27 cellular contexts compared by ENCODE assay signal in the genomic region with DNA sequence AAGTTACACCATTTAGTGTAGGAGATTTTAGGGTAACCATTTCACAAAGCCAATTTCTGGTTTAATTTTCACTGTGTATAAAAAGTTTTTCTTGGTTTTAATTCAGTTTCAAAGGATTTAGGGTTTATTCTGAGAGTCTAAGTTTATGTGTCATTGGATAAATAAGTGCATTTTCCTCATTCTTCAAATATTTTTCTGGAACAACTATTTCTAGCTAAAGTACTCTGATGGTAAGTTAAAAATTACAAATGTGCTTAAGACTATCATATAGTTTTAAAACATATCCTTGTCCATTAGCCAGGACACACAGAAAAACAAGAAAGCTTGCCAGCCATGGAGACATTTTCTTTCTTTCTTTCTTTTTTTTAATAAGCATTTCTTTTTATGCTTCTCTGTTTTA.
DNase-seq lines count a peak whose midpoint lies in the region; ATAC-seq, FAIRE-seq and TF ChIP-seq lines count a peak whose summit lies in the region.
"Had no signal": no experiment of that assay in that cellular context is flagged by ENCODE, and none has a peak within 500 bp of the region (broad histone marks: within the 10 kb centered on the region; RNA-seq: fewer than 3 reads in every experiment).

No MANE protein-coding gene starts in this region.

- no peak overlapping the region for H3K4me3 ChIP-seq in astrocyte (ENCODE audit: insufficient read depth, low read depth, low read length)
- no peak overlapping the region for H3K4me3 ChIP-seq in smooth muscle cell
- H3K4me3 ChIP-seq: ovary, SJCRH30, upper lobe of left lung had no signal

- H3K27ac ChIP-seq in astrocyte (ENCODE audit: low read depth, low read length) (no peak overlapping the region), smooth muscle cell (ENCODE audit: low read depth) (no peak overlapping the region)
- H3K27ac ChIP-seq: ovary, SJCRH30, upper lobe of left lung had no signal

- ATAC-seq in GM21447 (IDR thresholded peaks at IDR 0.05; ENCODE audit: unreplicated experiment): no peak

- H3K27me3 ChIP-seq in astrocyte (ENCODE audit: insufficient read depth, low read length) (no peaks in the 10 kb centered on the region), smooth muscle cell (ENCODE audit: low read depth) (no peaks in the 10 kb centered on the region)
- H3K27me3 ChIP-seq: ovary, SJCRH30, upper lobe of left lung had no signal

- DNase-seq in GM03348 (ENCODE audit: low spot score) (peak; percentile 24), astrocyte (ENCODE audit: low read depth) (no peak), iris pigment epithelial cell (ENCODE audit: low read depth) (peak; percentile 54), smooth muscle cell (lab: John Stamatoyannopoulos, UW; ENCODE audit: unreplicated experiment) (no peak), mesothelial cell of epicardium (ENCODE audit: low spot score in 2 of 2, unreplicated experiment in 2 of 2) (no peak)
- no peak for DNase-seq in T-helper 2 cell treated with Interferon-gamma antibody and Interleukin-4, amounts not matched to agents 5 μg/mL and 100 μg/mL, for 36 hours (ENCODE audit: low spot score)
- DNase-seq: activated CD4-positive, alpha-beta memory T cell treated with anti-CD3 and anti-CD28 coated beads for 36 hours; activated CD4-positive, CD25-positive, alpha-beta regulatory T cell treated with anti-CD3 and anti-CD28 coated beads, Interleukin-2, amount 50 U/mL, for 72 hours; aorta; CD4-positive, CD25-positive, alpha-beta regulatory T cell; central memory CD4-positive, alpha-beta T cell; dermis blood vessel endothelial cell; H9; kidney; NCI-H1105; NCI-H2029 treated with DMSO at 0.1 percent for 48 hours; NCI-H2227 treated with DMSO at 0.1 percent for 48 hours; ovary; retina; SJCRH30; stimulated activated CD4-positive, alpha-beta T cell treated with anti-CD3 and anti-CD28 coated beads, Interleukin-2, amount 100 ng/mL, for 48 hours; upper lobe of left lung had no signal

- H3K27ac Mint-ChIP-seq in astrocyte (ENCODE audit: unreplicated experiment) (peak overlapping the region; percentile 5), mesothelial cell of epicardium (no peak overlapping the region)
- no peak overlapping the region for H3K27ac Mint-ChIP-seq in T-helper 2 cell treated with Interferon-gamma antibody and Interleukin-4, amounts not matched to agents 5 μg/mL and 100 μg/mL, for 36 hours
- H3K27ac Mint-ChIP-seq: activated CD4-positive, alpha-beta memory T cell treated with anti-CD3 and anti-CD28 coated beads for 36 hours; activated naive CD8-positive, alpha-beta T cell; activated T-helper 2 cell treated with anti-CD3 and anti-CD28 coated beads, Interferon-gamma antibody, Interleukin-2, Interleukin-4, amounts not matched to agents 10 μg/mL and 5 μg/mL and 100 μg/mL, durations not matched to agents 14 hours and 24 hours and 36 hours; CD4-positive, CD25-positive, alpha-beta regulatory T cell; H9; nephron had no signal

- H3F3A ChIP-seq in smooth muscle cell (ENCODE audit: low read depth): no peaks in the 10 kb centered on the region

- no peak overlapping the region for H2AFZ ChIP-seq in astrocyte (ENCODE audit: low read depth, low read length)
- H2AFZ ChIP-seq in smooth muscle cell (ENCODE audit: low read depth): peak overlapping the region; percentile 41

- H3K4me1 Mint-ChIP-seq in astrocyte (ENCODE audit: low read depth, unreplicated experiment) (peaks cover 4% of the 10 kb centered on the region), mesothelial cell of epicardium (peaks cover 16% of the 10 kb centered on the region)
- no peaks in the 10 kb centered on the region for H3K4me1 Mint-ChIP-seq in T-helper 2 cell treated with Interferon-gamma antibody and Interleukin-4, amounts not matched to agents 5 μg/mL and 100 μg/mL, for 36 hours (ENCODE audit: low read depth)
- H3K4me1 Mint-ChIP-seq: CD4-positive, CD25-positive, alpha-beta regulatory T cell had no signal

- peak overlapping the region; percentile 52 for H3K4me2 ChIP-seq in astrocyte (ENCODE audit: low read length)
- peak overlapping the region; percentile 15 for H3K4me2 ChIP-seq in smooth muscle cell

- H3K9me3 ChIP-seq in astrocyte (ENCODE audit: insufficient read depth, low read depth, low read length) (no peaks in the 10 kb centered on the region), smooth muscle cell (replicated peaks; ENCODE audit: low read depth) (no peaks in the 10 kb centered on the region)
- H3K9me3 ChIP-seq: ovary, SJCRH30, upper lobe of left lung had no signal

- peak; percentile 83 for FAIRE-seq in astrocyte (lab: Jason Lieb, UNC)
- FAIRE-seq: D721Med, kidney had no signal

- H3K4me3 Mint-ChIP-seq in astrocyte (ENCODE audit: unreplicated experiment) (no peak overlapping the region), mesothelial cell of epicardium (no peak overlapping the region)
- no peak overlapping the region for H3K4me3 Mint-ChIP-seq in T-helper 2 cell treated with Interferon-gamma antibody and Interleukin-4, amounts not matched to agents 5 μg/mL and 100 μg/mL, for 36 hours
- H3K4me3 Mint-ChIP-seq: activated CD4-positive, alpha-beta memory T cell treated with anti-CD3 and anti-CD28 coated beads for 36 hours; activated naive CD8-positive, alpha-beta T cell; CD4-positive, CD25-positive, alpha-beta regulatory T cell; H9; nephron had no signal

- H3K9ac ChIP-seq in astrocyte (ENCODE audit: low read length) (no peak overlapping the region), smooth muscle cell (ENCODE audit: low read depth) (no peak overlapping the region)

- H3K36me3 ChIP-seq in astrocyte (ENCODE audit: insufficient read depth, low read length) (no peaks in the 10 kb centered on the region), smooth muscle cell (ENCODE audit: low read depth) (no peaks in the 10 kb centered on the region)
- H3K36me3 ChIP-seq: ovary, SJCRH30, upper lobe of left lung had no signal

- H4K20me1 ChIP-seq in astrocyte (ENCODE audit: insufficient read depth, low read length) (no peaks in the 10 kb centered on the region), smooth muscle cell (ENCODE audit: low read depth) (no peaks in the 10 kb centered on the region)

- H3K36me3 Mint-ChIP-seq in astrocyte (ENCODE audit: low read depth, unreplicated experiment) (no peaks in the 10 kb centered on the region), mesothelial cell of epicardium (no peaks in the 10 kb centered on the region)
- no peaks in the 10 kb centered on the region for H3K36me3 Mint-ChIP-seq in T-helper 2 cell treated with Interferon-gamma antibody and Interleukin-4, amounts not matched to agents 5 μg/mL and 100 μg/mL, for 36 hours (ENCODE audit: low read depth)
- H3K36me3 Mint-ChIP-seq: activated CD4-positive, alpha-beta memory T cell treated with anti-CD3 and anti-CD28 coated beads for 36 hours; activated naive CD8-positive, alpha-beta T cell; CD4-positive, CD25-positive, alpha-beta regulatory T cell had no signal

- H3K79me2 ChIP-seq in astrocyte (ENCODE audit: insufficient read depth, low read length) (no peaks in the 10 kb centered on the region), smooth muscle cell (ENCODE audit: low read depth) (no peaks in the 10 kb centered on the region)

- H3K27me3 Mint-ChIP-seq in astrocyte (ENCODE audit: low read depth, unreplicated experiment) (no peaks in the 10 kb centered on the region), mesothelial cell of epicardium (ENCODE audit: low read depth) (no peaks in the 10 kb centered on the region)
- no peaks in the 10 kb centered on the region for H3K27me3 Mint-ChIP-seq in T-helper 2 cell treated with Interferon-gamma antibody and Interleukin-4, amounts not matched to agents 5 μg/mL and 100 μg/mL, for 36 hours (ENCODE audit: low read depth)
- H3K27me3 Mint-ChIP-seq: activated CD4-positive, alpha-beta memory T cell treated with anti-CD3 and anti-CD28 coated beads for 36 hours; CD4-positive, CD25-positive, alpha-beta regulatory T cell had no signal

- peaks cover 4% of the 10 kb centered on the region for H3K9me3 Mint-ChIP-seq in astrocyte (ENCODE audit: unreplicated experiment)
- peaks cover 7% of the 10 kb centered on the region for H3K9me3 Mint-ChIP-seq in mesothelial cell of epicardium
- H3K9me3 Mint-ChIP-seq in T-helper 2 cell treated with Interferon-gamma antibody and Interleukin-4, amounts not matched to agents 5 μg/mL and 100 μg/mL, for 36 hours: no peaks in the 10 kb centered on the region
- H3K9me3 Mint-ChIP-seq: activated CD4-positive, alpha-beta memory T cell treated with anti-CD3 and anti-CD28 coated beads for 36 hours; activated T-helper 2 cell treated with anti-CD3 and anti-CD28 coated beads, Interferon-gamma antibody, Interleukin-2, Interleukin-4, amounts not matched to agents 10 μg/mL and 5 μg/mL and 100 μg/mL, durations not matched to agents 14 hours and 24 hours and 36 hours had no signal

- TF ChIP-seq CTCF in astrocyte (IDR thresholded peaks at IDR 0.05; ENCODE audit: insufficient read depth, low read depth, low read length) (no peak), smooth muscle cell (IDR thresholded peaks at IDR 0.05; ENCODE audit: borderline replicate concordance, insufficient read depth, poor library complexity, severe bottlenecking) (no peak), mesothelial cell of epicardium (IDR thresholded peaks at IDR 0.05; ENCODE audit: unreplicated experiment) (no peak)

- H3K4me1 ChIP-seq in astrocyte (ENCODE audit: insufficient read depth, low read length) (peaks cover 4% of the 10 kb centered on the region), smooth muscle cell (ENCODE audit: low read depth) (peaks cover 6% of the 10 kb centered on the region)
- H3K4me1 ChIP-seq: upper lobe of left lung had no signal

Comparison
In these comparisons a context has a peak if more than half of its experiments do, and no peak if none do; other contexts are left out.
1. DNase-seq: peak in GM03348 (single experiment) and iris pigment epithelial cell (single experiment); none in astrocyte (single experiment), smooth muscle cell (single experiment), mesothelial cell of epicardium (0 of 2) and T-helper 2 cell treated with Interferon-gamma antibody and Interleukin-4, amounts not matched to agents 5 μg/mL and 100 μg/mL, for 36 hours (single experiment).